1 cellular context compared by ENCODE assay signal in genomic region chr4:78222575-78223186, GRCh38.
TF ChIP-seq lines count a peak whose summit lies in the region.

No MANE protein-coding gene starts in this region.

TF ChIP-seq in GM23338, 12 proteins besides CTCF, POLR2A, EP300 and RAD21 (continued from another document):
- no peak for TF ChIP-seq ZNF462 (CRISPR knock-in tag; IDR thresholded peaks at IDR 0.05)
- no peak for TF ChIP-seq NANOG (IDR thresholded peaks at IDR 0.05; ENCODE audit: borderline replicate concordance)
- TF ChIP-seq ZNF114 (CRISPR knock-in tag; IDR thresholded peaks at IDR 0.05): no peak
- no peak for TF ChIP-seq ZNF331 (CRISPR knock-in tag; IDR thresholded peaks at IDR 0.05; ENCODE audit: low read depth)
- TF ChIP-seq, protein P1, sequence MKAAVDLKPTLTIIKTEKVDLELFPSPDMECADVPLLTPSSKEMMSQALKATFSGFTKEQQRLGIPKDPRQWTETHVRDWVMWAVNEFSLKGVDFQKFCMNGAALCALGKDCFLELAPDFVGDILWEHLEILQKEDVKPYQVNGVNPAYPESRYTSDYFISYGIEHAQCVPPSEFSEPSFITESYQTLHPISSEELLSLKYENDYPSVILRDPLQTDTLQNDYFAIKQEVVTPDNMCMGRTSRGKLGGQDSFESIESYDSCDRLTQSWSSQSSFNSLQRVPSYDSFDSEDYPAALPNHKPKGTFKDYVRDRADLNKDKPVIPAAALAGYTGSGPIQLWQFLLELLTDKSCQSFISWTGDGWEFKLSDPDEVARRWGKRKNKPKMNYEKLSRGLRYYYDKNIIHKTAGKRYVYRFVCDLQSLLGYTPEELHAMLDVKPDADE (IDR thresholded peaks at IDR 0.05): no peak
- no peak for TF ChIP-seq STAT1 (IDR thresholded peaks at IDR 0.05; ENCODE audit: unreplicated experiment)
- no peak for TF ChIP-seq CREB1 (CRISPR knock-in tag; IDR thresholded peaks at IDR 0.05; ENCODE audit: low read depth)
